10 cellular contexts compared by ENCODE assay signal in genomic region chr4:98298022-98298421, GRCh38.
"Had no signal": no experiment of that assay in that cellular context is flagged by ENCODE, and none has a peak within 500 bp of the region (broad histone marks: within the 10 kb centered on the region; RNA-seq: fewer than 3 reads in every experiment).

No MANE protein-coding gene starts in this region.

- H3K9me3 ChIP-seq: thoracic aorta had no signal

- H3K4me3 ChIP-seq: lower lobe of right lung, thoracic aorta had no signal

- H3K4me3 Mint-ChIP-seq: activated naive CD4-positive, alpha-beta T cell treated with anti-CD3 and anti-CD28 coated beads, Interleukin-2, amount 50 U/mL, for 24 hours; stimulated activated naive CD8-positive, alpha-beta T cell treated with anti-CD3 and anti-CD28 coated beads, Interleukin-15, amount 100 ng/mL, for 72 hours had no signal

- H3K27ac ChIP-seq: lower lobe of right lung, thoracic aorta had no signal

- DNase-seq: activated CD4-positive, CD25-positive, alpha-beta regulatory T cell treated with anti-CD3 and anti-CD28 coated beads, Interleukin-2, amount 50 U/mL, for 72 hours; activated effector memory CD4-positive, alpha-beta T cell treated with Interleukin-2 at 50 U/mL for 16 hours; dermis blood vessel endothelial cell; hippocampal formation; lower lobe of right lung; midbrain; stimulated activated CD4-positive, alpha-beta T cell treated with anti-CD3 and anti-CD28 coated beads, Interleukin-2, amount 100 ng/mL, for 48 hours; stimulated activated naive CD8-positive, alpha-beta T cell treated with anti-CD3 and anti-CD28 coated beads, Interleukin-15, amount 100 ng/mL, for 72 hours had no signal

- H3K27me3 Mint-ChIP-seq: activated naive CD4-positive, alpha-beta T cell treated with anti-CD3 and anti-CD28 coated beads, Interleukin-2, amount 50 U/mL, for 24 hours; stimulated activated naive CD8-positive, alpha-beta T cell treated with anti-CD3 and anti-CD28 coated beads, Interleukin-15, amount 100 ng/mL, for 72 hours had no signal

- H3K27ac Mint-ChIP-seq: activated naive CD4-positive, alpha-beta T cell treated with anti-CD3 and anti-CD28 coated beads, Interleukin-2, amount 50 U/mL, for 24 hours had no signal

- H3K4me1 ChIP-seq: lower lobe of right lung had no signal

- ATAC-seq: lower lobe of right lung; stimulated activated naive CD8-positive, alpha-beta T cell treated with anti-CD3 and anti-CD28 coated beads, Interleukin-15, amount 100 ng/mL, for 72 hours had no signal
